ENCODE assay signal across 9 cellular contexts in genomic region chr12:70660002-70660604, GRCh38. TPM values are rescaled to one million over a fixed set of nuclear protein-coding genes. Genes with fewer than 3 reads are reported as not detected.
"Had no signal": no experiment of that assay in that cellular context is flagged by ENCODE, and none has a peak within 500 bp of the region (broad histone marks: within the 10 kb centered on the region; RNA-seq: fewer than 3 reads in every experiment).

No MANE protein-coding gene starts in this region.

- H3K4me3 ChIP-seq: transverse colon had no signal

- H3K9ac ChIP-seq: parathyroid adenoma had no signal

- H3K27me3 ChIP-seq: transverse colon had no signal

- H3K27ac ChIP-seq: parathyroid adenoma, transverse colon had no signal

- H3K36me3 ChIP-seq: transverse colon had no signal

- H3K4me1 ChIP-seq: parathyroid adenoma, transverse colon had no signal

- H2AFZ ChIP-seq: parathyroid adenoma had no signal

- H3K79me2 ChIP-seq: parathyroid adenoma had no signal

- H3K9me3 ChIP-seq: transverse colon had no signal

- ATAC-seq: stimulated activated memory B cell treated with anti-CD40 and anti-IgM and Interleukin-4, amounts not matched to agents 10 μg/mL and 1 μg/mL and 100 μg/mL, for 72 hours had no signal

- DNase-seq: activated CD4-positive, alpha-beta memory T cell treated with anti-CD3 and anti-CD28 coated beads for 36 hours; activated gamma-delta T cell; activated T-cell treated with anti-CD3 and anti-CD28 coated beads, Interleukin-2, amount 50 U/mL, for 48 hours; amygdala; head of caudate nucleus; retina; transverse colon had no signal

RNA-seq across cellular contexts. Expression of gene PTPRB, which starts 22.9 kb away (rescaled TPM):
- total RNA-seq: activated CD4-positive, alpha-beta memory T cell treated with anti-CD3 and anti-CD28 coated beads for 36 hours had no signal
